In genomic region chr11:47248664-47249377, GRCh38 we compare ENCODE assay signal across 8 cellular contexts. TPM values are rescaled to one million over a fixed set of nuclear protein-coding genes. Genes with fewer than 3 reads are reported as not detected.
DNase-seq lines count a peak whose midpoint lies in the region; TF ChIP-seq lines count a peak whose summit lies in the region.

ACP2 (minus strand) TSS chr11:47248814; CDS start chr11:47248789, 25 bp downstream.

- peaks cover 5% of the 10 kb centered on the region for H3K36me3 ChIP-seq in MG63
- peaks cover 4 to 11% of the 10 kb centered on the region in 2 experiments for H3K36me3 ChIP-seq in SK-N-SH (replicated peaks in 1 of 2; ENCODE audit: control insufficient read depth in 1 of 2, insufficient read depth in 2 of 2, low read length in 1 of 2)
- H3K36me3 ChIP-seq in thymus (ENCODE audit: control insufficient read depth, insufficient read depth): peaks cover 18% of the 10 kb centered on the region

- CTCF ChIA-PET in SK-N-SH (lab: Yijun Ruan, JAX): interaction anchor here (0.7 to 4.2 kb wide), 16 partner anchors 10 to 144 kb away, joined by 3 to 38 read pairs (median 4); partner anchors contain the start of genes ARFGAP2, DDB2, NR1H3 and PACSIN3

- H3K79me2 ChIP-seq in SK-N-SH (ENCODE audit: insufficient read depth): peaks cover 19% of the 10 kb centered on the region

- peak within 1 kb of the TSS; percentile 95 for H3K4me3 Mint-ChIP-seq in osteocyte (ENCODE audit: unreplicated experiment)

- DNase-seq in HCEC 1CT (peak; percentile 84), MG63 (peak; percentile 86), SK-N-SH (peak; percentile 89), glomerular endothelial cell (ENCODE audit: extremely low read depth, low read depth, low spot score) (peak; percentile 60), osteocyte (ENCODE audit: extremely low spot score, unreplicated experiment) (peak; percentile 94)
- DNase-seq in activated naive CD4-positive, alpha-beta T cell treated with anti-CD3 and anti-CD28 coated beads, Interleukin-2, amount 50 U/mL, for 16 hours: peak; percentile 87

- H3K9me3 Mint-ChIP-seq in osteocyte (ENCODE audit: unreplicated experiment): no peaks in the 10 kb centered on the region

- no peaks in the 10 kb centered on the region for H3F3A ChIP-seq in SK-N-SH (replicated peaks; ENCODE audit: insufficient read depth)

- peaks cover 20% of the 10 kb centered on the region for H3K4me1 Mint-ChIP-seq in osteocyte (ENCODE audit: unreplicated experiment)

- peak within 1 kb of the TSS; percentile 92 for H3K9ac ChIP-seq in SK-N-SH

- H2AFZ ChIP-seq in SK-N-SH (ENCODE audit: low read depth): peak within 1 kb of the TSS; percentile 92

- peak within 1 kb of the TSS; percentile 98 for H3K27ac Mint-ChIP-seq in osteocyte (ENCODE audit: unreplicated experiment)

- no peak for TF ChIP-seq EP300 in SK-N-SH (IDR thresholded peaks at IDR 0.05; ENCODE audit: borderline replicate concordance in 1 of 2, low read depth in 1 of 2, low read length in 1 of 2)

- H3K4me1 ChIP-seq in SK-N-SH (ENCODE audit: control insufficient read depth in 1 of 2, insufficient read depth in 2 of 2, low read depth in 1 of 2, low read length in 1 of 2): peaks cover 8 to 15% of the 10 kb centered on the region in 2 experiments
- H3K4me1 ChIP-seq in thymus (ENCODE audit: control insufficient read depth, insufficient read depth, low read length): peaks cover 14% of the 10 kb centered on the region

- H3K9me3 ChIP-seq in MG63: no peaks in the 10 kb centered on the region
- no peaks in the 10 kb centered on the region for H3K9me3 ChIP-seq in SK-N-SH
- peaks cover 2% of the 10 kb centered on the region for H3K9me3 ChIP-seq in thymus (ENCODE audit: control insufficient read depth)

- no peaks in the 10 kb centered on the region for H3K27me3 Mint-ChIP-seq in osteocyte (ENCODE audit: unreplicated experiment)

- no peaks in the 10 kb centered on the region for H3K9me2 ChIP-seq in SK-N-SH

- TF ChIP-seq CTCF in SK-N-SH (IDR thresholded peaks at IDR 0.05) (peak; percentile 49), osteocyte (IDR thresholded peaks at IDR 0.05) (peak; percentile 33)

- TF ChIP-seq RAD21 in SK-N-SH (IDR thresholded peaks at IDR 0.05; ENCODE audit: low read length): peak; percentile 10; the same call in 1 of the 2 replicates

- peak within 1 kb of the TSS; percentile 92 for H3K4me3 ChIP-seq in GM08714 (ENCODE audit: low read length)
- peak within 1 kb of the TSS; percentile 76 for H3K4me3 ChIP-seq in MG63
- peak within 1 kb of the TSS; percentile 75 to 92 for H3K4me3 ChIP-seq in SK-N-SH (ENCODE audit: low read depth in 2 of 2, low read length in 1 of 2)
- H3K4me3 ChIP-seq in thymus (ENCODE audit: low read length): peak within 1 kb of the TSS; percentile 74

- under 1% methylated on average over 36 of the region's 45 CpGs for WGBS in SK-N-SH (ENCODE audit: low lambda C conversion rate)
- under 1% methylated on average over 45 of the region's 45 CpGs for WGBS in thymus

- H3K27me3 ChIP-seq in MG63 (no peaks in the 10 kb centered on the region), SK-N-SH (ENCODE audit: insufficient read depth) (no peaks in the 10 kb centered on the region), thymus (ENCODE audit: control insufficient read depth, insufficient read depth) (no peaks in the 10 kb centered on the region)

- H3K4me2 ChIP-seq in SK-N-SH: peak within 1 kb of the TSS; percentile 88

- H4K20me1 ChIP-seq in SK-N-SH (ENCODE audit: insufficient read depth): no peaks in the 10 kb centered on the region

- peaks cover 12% of the 10 kb centered on the region for H3K36me3 Mint-ChIP-seq in osteocyte (ENCODE audit: unreplicated experiment)

- POLR2A ChIA-PET in SK-N-SH (lab: Yijun Ruan, JAX): interaction anchor here (0.6 to 3.4 kb wide), 17 partner anchors 9 to 312 kb away, joined by 3 to 48 read pairs (median 5); partner anchors contain the start of genes ARFGAP2, CSTPP1, DDB2 and PACSIN3

- H3K27ac ChIP-seq in SK-N-SH (ENCODE audit: low read depth in 2 of 2, low read length in 1 of 2): peak within 1 kb of the TSS; percentile 63 to 96
- peak within 1 kb of the TSS; percentile 96 for H3K27ac ChIP-seq in thymus (ENCODE audit: low read depth)

TF ChIP-seq in SK-N-SH, 30 proteins besides CTCF, POLR2A, EP300 and RAD21 (continues in another document):
- TF ChIP-seq JUND (IDR thresholded peaks at IDR 0.05) (no peak), CHD2 (IDR thresholded peaks at IDR 0.05; ENCODE audit: low read length, partially characterized antibody) (peak; percentile 90), GATA2 (CRISPR knock-in tag; IDR thresholded peaks at IDR 0.05) (peak; percentile 57; the same call in 1 of the 2 replicates), GABPA (IDR thresholded peaks at IDR 0.05; ENCODE audit: low read depth) (peak; percentile 97), EZH2phosphoT487 (IDR thresholded peaks at IDR 0.05; ENCODE audit: borderline replicate concordance, low read depth) (no peak), TAF1 (IDR thresholded peaks at IDR 0.05; ENCODE audit: borderline replicate concordance, low read depth, low read length) (peak; percentile 99), SIN3A (IDR thresholded peaks at IDR 0.05; ENCODE audit: borderline replicate concordance, low read depth, low read length) (peak; percentile 81), IRF3 (IDR thresholded peaks at IDR 0.05; ENCODE audit: low read depth, low read length) (peak; percentile 48; the same call in 1 of the 2 replicates), NFIC (IDR thresholded peaks at IDR 0.05; ENCODE audit: borderline replicate concordance) (no peak), FOXM1 (IDR thresholded peaks at IDR 0.05; ENCODE audit: low read depth) (no peak), NRF1 (IDR thresholded peaks at IDR 0.05; ENCODE audit: low read depth, low read length) (no peak), YY1 (IDR thresholded peaks at IDR 0.05; ENCODE audit: low read depth) (peak; percentile 100), TEAD4 (IDR thresholded peaks at IDR 0.05; ENCODE audit: borderline replicate concordance, insufficient read depth) (no peak), MAX (IDR thresholded peaks at IDR 0.05; ENCODE audit: low read depth) (peak; percentile 87), PBX3 (IDR thresholded peaks at IDR 0.05) (no peak; the same call in 1 of the 2 replicates), ZBTB33 (IDR thresholded peaks at IDR 0.05; ENCODE audit: borderline replicate concordance, low read depth) (no peak), MXI1 (IDR thresholded peaks at IDR 0.05; ENCODE audit: low read depth, low read length) (peak; percentile 78)

RNA-seq across cellular contexts. Expression of gene ACP2, which starts in this region (rescaled TPM):
- total RNA-seq in MG63 (2014; rRNA removed; shearing (Covaris generic); ENCODE audit: low replicate concordance): 9.6 and 42.7 TPM in 2 replicates
- 15.9 and 17.5 TPM in 2 replicates for polyA plus RNA-seq in SK-N-SH (2012; rRNA removed)
- 8.3 and 12.2 TPM in 2 replicates for polyA plus RNA-seq in SK-N-SH (2012; cell fraction: cytosol; rRNA removed)
- 39.2 and 48.5 TPM in 2 replicates for polyA plus RNA-seq in SK-N-SH (2012; cell fraction: nucleus; rRNA removed)
- 29.9 and 53.1 TPM in 2 replicates for total RNA-seq in glomerular endothelial cell
- total RNA-seq in osteocyte: 55.7 and 60.5 TPM in 2 replicates
- 30.0 TPM for polyA plus RNA-seq in thymus

Comparison
In these comparisons a context has a peak if more than half of its experiments do, and no peak if none do; other contexts are left out.
1. Peak in every context shown above with its lines: DNase-seq, H3K4me3 ChIP-seq and H3K27ac ChIP-seq.